ENCODE assay signal across 23 cellular contexts in genomic region chr21:45900034-45900868, GRCh38.
DNase-seq lines count a peak whose midpoint lies in the region; ATAC-seq and TF ChIP-seq lines count a peak whose summit lies in the region.
"Had no signal": no experiment of that assay in that cellular context is flagged by ENCODE, and none has a peak within 500 bp of the region (broad histone marks: within the 10 kb centered on the region; RNA-seq: fewer than 3 reads in every experiment).

No MANE protein-coding gene starts in this region.

- no peaks in the 10 kb centered on the region for H4K20me1 ChIP-seq in GM23338 (replicated peaks; ENCODE audit: insufficient read depth)

- no peak overlapping the region for H2AFZ ChIP-seq in GM23338
- H2AFZ ChIP-seq: GM23248 had no signal

- H3K27me3 Mint-ChIP-seq in GM23338 (ENCODE audit: insufficient read depth, low read depth, poor library complexity), result peaks cover 2% of the 10 kb centered on the region

- ATAC-seq in GM23338, result peak; percentile 50; the same call in 2 of the 3 replicates
- ATAC-seq in left lung, result no peak
- ATAC-seq in GM19324 (IDR thresholded peaks at IDR 0.05; ENCODE audit: low FRiP score, unreplicated experiment), result no peak
- ATAC-seq: Panc1 had no signal

- H3K4me2 ChIP-seq in GM23338, result no peak overlapping the region

- H3K4me1 Mint-ChIP-seq in GM23338, result no peaks in the 10 kb centered on the region

- H3K79me2 ChIP-seq in GM23338 (replicated peaks; ENCODE audit: insufficient read depth), result no peaks in the 10 kb centered on the region

- H3K27ac Mint-ChIP-seq in GM23338, result no peak overlapping the region

- no peaks in the 10 kb centered on the region for H3F3A ChIP-seq in GM23338 (replicated peaks; ENCODE audit: low read depth)

- no peak overlapping the region for H3K4me3 ChIP-seq in GM23338
- H3K4me3 ChIP-seq in NT2/D1 (ENCODE audit: insufficient read length, low read depth), result no peak overlapping the region
- no peak overlapping the region for H3K4me3 ChIP-seq in left lung
- H3K4me3 ChIP-seq: GM23248, SK-N-MC had no signal

- H3K9me3 ChIP-seq in NT2/D1 (ENCODE audit: insufficient read depth, low read length) (no peaks in the 10 kb centered on the region), left lung (no peaks in the 10 kb centered on the region)

- H3K4me3 Mint-ChIP-seq in GM23338, result no peak overlapping the region

- H3K4me1 ChIP-seq in GM23338 (ENCODE audit: insufficient read depth) (no peaks in the 10 kb centered on the region), NT2/D1 (ENCODE audit: insufficient read depth, insufficient read length) (peaks cover 7% of the 10 kb centered on the region), left lung (no peaks in the 10 kb centered on the region)

- no peaks in the 10 kb centered on the region for H3K27me3 ChIP-seq in GM23338 (ENCODE audit: insufficient read depth)
- no peaks in the 10 kb centered on the region for H3K27me3 ChIP-seq in NT2/D1 (ENCODE audit: insufficient read depth, insufficient read length)
- H3K27me3 ChIP-seq in left lung, result no peaks in the 10 kb centered on the region

- no peak overlapping the region for H3K9ac ChIP-seq in NT2/D1 (ENCODE audit: insufficient read length, low read depth)
- H3K9ac ChIP-seq: GM23248 had no signal

- H3K9me3 Mint-ChIP-seq in GM23338, result no peaks in the 10 kb centered on the region; the same call in 2 of the 3 replicates

- DNase-seq in GM23338 (ENCODE audit: low spot score) (no peak), NT2/D1 (ENCODE audit: low read depth, low spot score) (peak; percentile 22), left lung (peak; percentile 27 to 49), posterior vena cava (ENCODE audit: low spot score) (peak; percentile 68), kidney tubule cell (ENCODE audit: low spot score) (no peak), NCI-H2227 (lab: John Stamatoyannopoulos, UW; ENCODE audit: unreplicated experiment) (no peak)
- DNase-seq: Calu3, DMS79 treated with DMSO at 0.1 percent for 48 hours, GF-D8, GM23248, HCEC 1CT, KBM-7, MV-4-11, NCI-H1105 treated with DMSO at 0.1 percent for 48 hours, NCI-H146, NCI-H1930, NCI-H2107, NCI-H446, NCI-H526, SIG-M5 had no signal

- intact Hi-C loops in left lung (cut with DNase I) (no loop called here), posterior vena cava (cut with DNase I) (no loop called here)

- no peaks in the 10 kb centered on the region; the same call in 2 of the 3 replicates for H3K36me3 Mint-ChIP-seq in GM23338 (ENCODE audit: low read depth)

- H3K27ac ChIP-seq in GM23338 (ENCODE audit: low read depth), result no peak overlapping the region
- no peak overlapping the region for H3K27ac ChIP-seq in left lung
- H3K27ac ChIP-seq: GM23248, SK-N-MC had no signal

- H3K36me3 ChIP-seq in GM23338 (ENCODE audit: insufficient read depth), result no peaks in the 10 kb centered on the region
- H3K36me3 ChIP-seq in NT2/D1 (ENCODE audit: insufficient read depth, insufficient read length, low read length), result no peaks in the 10 kb centered on the region
- H3K36me3 ChIP-seq in left lung, result no peaks in the 10 kb centered on the region

- H3K9me2 ChIP-seq in GM23338 (ENCODE audit: insufficient read depth), result no peaks in the 10 kb centered on the region

- TF ChIP-seq CTCF in GM23338 (conservative IDR thresholded peaks at IDR 0.05; ENCODE audit: low read depth in 2 of 2) (no peak), left lung (IDR thresholded peaks at IDR 0.05) (no peak)

TF ChIP-seq in GM23338, 12 proteins besides CTCF, POLR2A, EP300 and RAD21:
- no peak for TF ChIP-seq NANOG (IDR thresholded peaks at IDR 0.05; ENCODE audit: borderline replicate concordance)
- TF ChIP-seq CREB1 (CRISPR knock-in tag; IDR thresholded peaks at IDR 0.05; ENCODE audit: low read depth), result no peak
- TF ChIP-seq EZH2phosphoT487 (IDR thresholded peaks at IDR 0.05; ENCODE audit: unreplicated experiment), result no peak

Comparison
In these comparisons a context has a peak if more than half of its experiments do, and no peak if none do; other contexts are left out.
1. DNase-seq: peak in NT2/D1 (single experiment), left lung (2 of 2) and posterior vena cava (single experiment); none in GM23338 (single experiment), kidney tubule cell (single experiment) and NCI-H2227 (single experiment).